In the genomic region with DNA sequence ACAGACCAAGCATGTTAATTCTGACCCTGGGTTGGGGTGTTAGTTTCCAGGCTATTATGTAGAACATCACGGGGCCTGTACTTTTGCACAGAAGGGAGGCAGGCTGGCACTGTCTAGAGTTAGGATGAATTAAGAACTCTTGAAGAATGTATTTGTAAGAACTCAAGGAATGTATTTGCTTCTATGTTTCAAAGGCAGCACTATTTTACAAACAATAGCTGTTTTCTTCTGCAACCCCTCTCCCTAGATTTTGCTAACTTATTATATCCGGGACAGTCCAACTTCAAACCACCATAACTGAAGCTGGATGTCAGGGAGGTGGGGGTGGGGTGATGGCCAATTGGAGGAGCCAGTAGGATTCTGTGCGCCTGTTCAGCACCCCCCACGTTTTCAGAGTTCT, we compare ENCODE assay signal across 22 cellular contexts.
A peak's percentile ranks its signal among the peaks of the same experiment; 100 is the strongest.
DNase-seq lines count a peak whose midpoint lies in the region; ATAC-seq and TF ChIP-seq lines count a peak whose summit lies in the region.
"Had no signal": no experiment of that assay in that cellular context is flagged by ENCODE, and none has a peak within 500 bp of the region (broad histone marks: within the 10 kb centered on the region; RNA-seq: fewer than 3 reads in every experiment).

No MANE protein-coding gene starts in this region.

- H3K4me3 ChIP-seq in lower lobe of right lung: no peak overlapping the region
- H3K4me3 ChIP-seq: PC-9 had no signal

- H3K27ac ChIP-seq in cingulate gyrus (ENCODE audit: low read depth, low read length): peak overlapping the region; percentile 1
- H3K27ac ChIP-seq in lower lobe of right lung: peak overlapping the region; percentile 49
- H3K27ac ChIP-seq: PC-9 had no signal

- in situ Hi-C loops in SK-MEL-5 (cut with HindIII; ENCODE audit: low pct_unique_long_range_greater_than_20kb, low sequenced_read_pairs): no loop called here

- no peak for TF ChIP-seq CTCF in lower lobe of right lung (IDR thresholded peaks at IDR 0.05)

- no peaks in the 10 kb centered on the region for H3K36me3 ChIP-seq in lower lobe of right lung

- peak overlapping the region; percentile 14 for H3K27ac Mint-ChIP-seq in stimulated activated naive B cell treated with anti-CD40 and anti-IgM and Interleukin-4, amounts not matched to agents 10 μg/mL and 1 μg/mL and 100 μg/mL, for 72 hours
- no peak overlapping the region for H3K27ac Mint-ChIP-seq in activated T-helper 1 cell treated with anti-CD3 and anti-CD28 coated beads, Interleukin-12 subunit alpha, Interleukin-12 subunit beta, Interleukin-2, Interleukin-4 antibody, amounts not matched to agents 30 ng/mL and 10 ng/mL and 1 ng/mL, durations not matched to agents 14 hours and 24 hours and 36 hours
- H3K27ac Mint-ChIP-seq: CD4-positive, alpha-beta T cell had no signal

- H3K4me3 Mint-ChIP-seq in stimulated activated naive B cell treated with anti-CD40 and anti-IgM and Interleukin-4, amounts not matched to agents 10 μg/mL and 1 μg/mL and 100 μg/mL, for 72 hours: no peak overlapping the region
- no peak overlapping the region for H3K4me3 Mint-ChIP-seq in activated T-helper 1 cell treated with anti-CD3 and anti-CD28 coated beads, Interleukin-12 subunit alpha, Interleukin-12 subunit beta, Interleukin-2, Interleukin-4 antibody, amounts not matched to agents 30 ng/mL and 10 ng/mL and 1 ng/mL, durations not matched to agents 14 hours and 24 hours and 36 hours
- H3K4me3 Mint-ChIP-seq: CD4-positive, alpha-beta T cell had no signal

- H3K4me1 ChIP-seq in lower lobe of right lung: peaks cover 47% of the 10 kb centered on the region
- H3K4me1 ChIP-seq: Caco-2 had no signal

- no peak for ATAC-seq in lower lobe of right lung
- ATAC-seq in stimulated activated naive B cell treated with anti-CD40 and anti-IgM and Interleukin-4, amounts not matched to agents 10 μg/mL and 1 μg/mL and 100 μg/mL, for 72 hours (replicated peaks): no peak
- ATAC-seq in HG02610 (IDR thresholded peaks at IDR 0.05; ENCODE audit: unreplicated experiment): no peak
- ATAC-seq in HG02970 (IDR thresholded peaks at IDR 0.05; ENCODE audit: low FRiP score, unreplicated experiment): no peak
- ATAC-seq: HCT116 had no signal

- DNase-seq in SK-MEL-5 (ENCODE audit: low read depth, low spot score) (peak; percentile 57), lower lobe of right lung (no peak), DMS 273 (lab: John Stamatoyannopoulos, UW; ENCODE audit: unreplicated experiment) (no peak)
- DNase-seq in stimulated activated naive B cell treated with anti-CD40 and anti-IgM and Interleukin-4, amounts not matched to agents 10 μg/mL and 1 μg/mL and 100 μg/mL, for 72 hours: no peak
- no peak for DNase-seq in activated T-helper 1 cell treated with anti-CD3 and anti-CD28 coated beads, Interleukin-12 subunit alpha, Interleukin-12 subunit beta, Interleukin-2, Interleukin-4 antibody, amounts not matched to agents 30 ng/mL and 10 ng/mL and 1 ng/mL, durations not matched to agents 14 hours and 24 hours and 36 hours (ENCODE audit: low spot score)
- DNase-seq: Caco-2; CD4-positive, alpha-beta T cell; GOT3; Kasumi-1; MM.1S; NCI-H1048; NCI-H2029; NCI-H226; NCI-H748 treated with DMSO at 0.1 percent for 48 hours; PC-9; RPMI8226; SHP77 treated with DMSO at 0.1 percent for 48 hours; SK-N-SH had no signal

- no peaks in the 10 kb centered on the region for H3K9me3 ChIP-seq in lower lobe of right lung
- H3K9me3 ChIP-seq: Caco-2, SK-N-SH had no signal

- H3K27me3 Mint-ChIP-seq in stimulated activated naive B cell treated with anti-CD40 and anti-IgM and Interleukin-4, amounts not matched to agents 10 μg/mL and 1 μg/mL and 100 μg/mL, for 72 hours: no peaks in the 10 kb centered on the region
- no peaks in the 10 kb centered on the region for H3K27me3 Mint-ChIP-seq in activated T-helper 1 cell treated with anti-CD3 and anti-CD28 coated beads, Interleukin-12 subunit alpha, Interleukin-12 subunit beta, Interleukin-2, Interleukin-4 antibody, amounts not matched to agents 30 ng/mL and 10 ng/mL and 1 ng/mL, durations not matched to agents 14 hours and 24 hours and 36 hours (ENCODE audit: insufficient read depth)
- H3K27me3 Mint-ChIP-seq: CD4-positive, alpha-beta T cell had no signal

- no peaks in the 10 kb centered on the region for H3K27me3 ChIP-seq in lower lobe of right lung (ENCODE audit: low read depth)

- peaks cover 4 to 14% of the 10 kb centered on the region in 2 donors for H3K4me1 Mint-ChIP-seq in stimulated activated naive B cell treated with anti-CD40 and anti-IgM and Interleukin-4, amounts not matched to agents 10 μg/mL and 1 μg/mL and 100 μg/mL, for 72 hours
- H3K4me1 Mint-ChIP-seq in activated T-helper 1 cell treated with anti-CD3 and anti-CD28 coated beads, Interleukin-12 subunit alpha, Interleukin-12 subunit beta, Interleukin-2, Interleukin-4 antibody, amounts not matched to agents 30 ng/mL and 10 ng/mL and 1 ng/mL, durations not matched to agents 14 hours and 24 hours and 36 hours (ENCODE audit: low read depth): peaks cover 19% of the 10 kb centered on the region

- peaks cover 0 to 4% of the 10 kb centered on the region in 2 donors for H3K36me3 Mint-ChIP-seq in stimulated activated naive B cell treated with anti-CD40 and anti-IgM and Interleukin-4, amounts not matched to agents 10 μg/mL and 1 μg/mL and 100 μg/mL, for 72 hours
- H3K36me3 Mint-ChIP-seq in activated T-helper 1 cell treated with anti-CD3 and anti-CD28 coated beads, Interleukin-12 subunit alpha, Interleukin-12 subunit beta, Interleukin-2, Interleukin-4 antibody, amounts not matched to agents 30 ng/mL and 10 ng/mL and 1 ng/mL, durations not matched to agents 14 hours and 24 hours and 36 hours (ENCODE audit: low read depth): no peaks in the 10 kb centered on the region

- intact Hi-C loops in lower lobe of right lung (cut with DNase I): loop anchor here (10.0 kb wide), 1 partner anchor 77 kb away; the partner anchor contains the start of genes ACTR1A and SUFU
- intact Hi-C loops in activated T-helper 1 cell treated with anti-CD3 and anti-CD28 coated beads, Interleukin-12 subunit alpha, Interleukin-12 subunit beta, Interleukin-2, Interleukin-4 antibody, amounts not matched to agents 30 ng/mL and 10 ng/mL and 1 ng/mL, durations not matched to agents 14 hours and 24 hours and 36 hours (cut with micrococcal nuclease): no loop called here

- H3K9me3 Mint-ChIP-seq in stimulated activated naive B cell treated with anti-CD40 and anti-IgM and Interleukin-4, amounts not matched to agents 10 μg/mL and 1 μg/mL and 100 μg/mL, for 72 hours: no peaks in the 10 kb centered on the region
- H3K9me3 Mint-ChIP-seq in activated T-helper 1 cell treated with anti-CD3 and anti-CD28 coated beads, Interleukin-12 subunit alpha, Interleukin-12 subunit beta, Interleukin-2, Interleukin-4 antibody, amounts not matched to agents 30 ng/mL and 10 ng/mL and 1 ng/mL, durations not matched to agents 14 hours and 24 hours and 36 hours: no peaks in the 10 kb centered on the region
- H3K9me3 Mint-ChIP-seq: CD4-positive, alpha-beta T cell had no signal
